ENCODE assay signal across 8 cellular contexts in genomic region chr1:110524311-110525249, GRCh38. TPM values are rescaled to one million over a fixed set of nuclear protein-coding genes. Genes with fewer than 3 reads are reported as not detected.
A peak's percentile ranks its signal among the peaks of the same experiment; 100 is the strongest.
DNase-seq lines count a peak whose midpoint lies in the region; ATAC-seq and TF ChIP-seq lines count a peak whose summit lies in the region.

No MANE protein-coding gene starts in this region.

- DNase-seq in GM03348 (ENCODE audit: low spot score) (peak; percentile 45), NCI-H1105 treated with DMSO at 0.1 percent for 48 hours (lab: John Stamatoyannopoulos, UW) (peak; percentile 80), T-helper 2 cell (peak in 4 of 5 experiments; percentile 12 to 55 (median 28)), body of pancreas (peak; percentile 32 to 41 (median 36)), iris pigment epithelial cell (ENCODE audit: low read depth) (peak; percentile 49), lower leg skin (ENCODE audit: low spot score in 2 of 2) (no peak), mucosa of gallbladder (ENCODE audit: low spot score) (no peak)
- DNase-seq in stimulated activated CD4-positive, alpha-beta T cell treated with anti-CD3 and anti-CD28 coated beads, Interleukin-2, amount 100 ng/mL, for 4 hours (ENCODE audit: low read depth): peak; percentile 16

- H3K27me3 ChIP-seq in body of pancreas: peaks cover 0 to 6% of the 10 kb centered on the region in 2 donors

- peak; percentile 45 for ATAC-seq in body of pancreas

- H3K27ac ChIP-seq in body of pancreas: no peak overlapping the region

- no peak overlapping the region for H3K4me3 ChIP-seq in body of pancreas
- H3K4me3 ChIP-seq in lower leg skin (ENCODE audit: low read depth, poor library complexity, severe bottlenecking): no peak overlapping the region

- no peaks in the 10 kb centered on the region for H3K9me3 ChIP-seq in body of pancreas

- peaks cover 6% of the 10 kb centered on the region for H3K4me1 ChIP-seq in body of pancreas

- TF ChIP-seq CTCF in body of pancreas (IDR thresholded peaks at IDR 0.05) (peak; percentile 22 to 67 (median 47)), lower leg skin (IDR thresholded peaks at IDR 0.05) (no peak)

- WGBS in body of pancreas, 2 donors: 24 to 26% methylated on average over 19 to 20 of the region's 20 CpGs
- WGBS in lower leg skin, 2 donors: 34 to 37% methylated on average over 18 to 20 of the region's 20 CpGs

- TF ChIP-seq POLR2A in body of pancreas (IDR thresholded peaks at IDR 0.05) (no peak), lower leg skin (IDR thresholded peaks at IDR 0.05) (no peak)

- H3K36me3 ChIP-seq in body of pancreas (replicated peaks in 1 of 2; ENCODE audit: insufficient read depth in 1 of 2, low read depth in 2 of 2): no peaks in the 10 kb centered on the region

- intact Hi-C loops in body of pancreas (cut with DNase I): no loop called here
- intact Hi-C loops in lower leg skin (cut with DNase I; ENCODE audit: low total_unique reads): no loop called here

RNA-seq across cellular contexts. Expression of gene KCNA10, which starts 5.6 kb away (rescaled TPM):
- total RNA-seq in body of pancreas: not detected
- total RNA-seq in lower leg skin: not detected
- total RNA-seq in mucosa of gallbladder: not detected

Comparison
In these comparisons a context has a peak if more than half of its experiments do, and no peak if none do; other contexts are left out.
1. DNase-seq: peak in GM03348 (single experiment), NCI-H1105 treated with DMSO at 0.1 percent for 48 hours (single experiment), T-helper 2 cell (4 of 5), body of pancreas (4 of 4), iris pigment epithelial cell (single experiment) and stimulated activated CD4-positive, alpha-beta T cell treated with anti-CD3 and anti-CD28 coated beads, Interleukin-2, amount 100 ng/mL, for 4 hours (single experiment); none in lower leg skin (0 of 2) and mucosa of gallbladder (single experiment).
2. CTCF ChIP-seq: peak in body of pancreas (7 of 7); none in lower leg skin (0 of 3).